In the genomic region with DNA sequence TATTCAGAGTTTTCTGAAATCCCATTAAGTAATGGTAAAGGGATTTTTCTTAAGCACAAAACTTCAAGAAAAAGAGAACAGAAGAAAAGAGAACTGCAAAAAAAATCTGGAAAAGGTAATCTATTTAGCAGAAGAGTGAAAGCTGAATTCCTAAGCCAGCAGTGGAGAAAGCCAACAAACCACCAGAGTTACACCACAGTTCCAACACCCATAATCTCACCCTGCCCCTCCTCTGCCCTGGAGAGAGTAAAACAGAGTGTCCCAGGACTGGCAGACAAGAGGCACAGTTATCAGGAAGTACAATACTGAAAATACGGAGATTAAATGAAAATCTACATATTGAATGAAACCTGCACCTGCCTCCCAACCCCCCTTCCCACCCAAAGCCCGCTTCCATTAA, we compare ENCODE assay signal across 20 cellular contexts. TPM values are rescaled to one million over a fixed set of nuclear protein-coding genes. Genes with fewer than 3 reads are reported as not detected.
DNase-seq lines count a peak whose midpoint lies in the region; ATAC-seq, FAIRE-seq and TF ChIP-seq lines count a peak whose summit lies in the region.
"Had no signal": no experiment of that assay in that cellular context is flagged by ENCODE, and none has a peak within 500 bp of the region (broad histone marks: within the 10 kb centered on the region; RNA-seq: fewer than 3 reads in every experiment).

No MANE protein-coding gene starts in this region.

- H3K9me3 ChIP-seq in IMR-90 (ENCODE audit: control insufficient read depth, insufficient read depth, low read length) (no peaks in the 10 kb centered on the region), esophagus muscularis mucosa (no peaks in the 10 kb centered on the region)
- H3K9me3 ChIP-seq: tibial artery had no signal

- no peak for FAIRE-seq in HTR-8/SVneo (lab: Jason Lieb, UNC)

- peaks cover 38% of the 10 kb centered on the region for H3K36me3 Mint-ChIP-seq in mesothelial cell of epicardium

- no peak overlapping the region for H4K5ac ChIP-seq in IMR-90 (ENCODE audit: low read depth, low read length)

- TF ChIP-seq EP300 in esophagus muscularis mucosa (IDR thresholded peaks at IDR 0.05), result no peak

- H3K36me3 ChIP-seq in IMR-90 (ENCODE audit: control insufficient read depth, insufficient read depth, low read length) (peaks cover 33% of the 10 kb centered on the region), esophagus muscularis mucosa (peaks cover 0 to 81% (median 53%) of the 10 kb centered on the region in 4 donors)

- H2BK5ac ChIP-seq in IMR-90 (ENCODE audit: low read depth, low read length, poor library complexity, severe bottlenecking), result no peak overlapping the region

- TF ChIP-seq POLR2A in IMR-90 (IDR thresholded peaks at IDR 0.05; ENCODE audit: low read depth, low read length), result no peak
- no peak for TF ChIP-seq POLR2A in esophagus muscularis mucosa (IDR thresholded peaks at IDR 0.05; ENCODE audit: low read depth)

- H2AFZ ChIP-seq in IMR-90 (replicated peaks; ENCODE audit: low read length, poor library complexity), result no peak overlapping the region

- 0 out of 2 replicates have a peak overlapping the region, but pooled peaks have one; percentile 9 for H3K14ac ChIP-seq in IMR-90 (replicated peaks; ENCODE audit: low read depth, low read length)

- in situ Hi-C loops in IMR-90 (cut with MboI; ENCODE audit: low sequenced_read_pairs) (no loop called here), astrocyte of the spinal cord (cut with HindIII; ENCODE audit: low sequenced_read_pairs) (no loop called here)

- H3K27me3 ChIP-seq in IMR-90 (ENCODE audit: control insufficient read depth, insufficient read depth, low read length) (no peaks in the 10 kb centered on the region), esophagus muscularis mucosa (no peaks in the 10 kb centered on the region)
- H3K27me3 ChIP-seq: tibial artery had no signal

- ATAC-seq in IMR-90 (ENCODE audit: low read depth) (0 out of 2 replicates have a peak, but pooled peaks have one; percentile 18), GM19324 (IDR thresholded peaks at IDR 0.05; ENCODE audit: low FRiP score, unreplicated experiment) (no peak)

- no peak overlapping the region for H3K4me2 ChIP-seq in IMR-90 (ENCODE audit: low read depth, low read length)

- H2BK20ac ChIP-seq in IMR-90 (ENCODE audit: low read depth, low read length), result peak overlapping the region; percentile 63; the same call in 1 of the 2 replicates

- H2AK5ac ChIP-seq in IMR-90 (ENCODE audit: low read depth, low read length), result peak overlapping the region; percentile 20; the same call in 1 of the 2 replicates

- no peak overlapping the region; a peak in 2 of 4 replicates for H4K8ac ChIP-seq in IMR-90 (ENCODE audit: low read depth in 2 of 2, low read length in 2 of 2)

- H3K4me3 ChIP-seq in IMR-90 (ENCODE audit: insufficient read depth, low read depth, low read length), result no peak overlapping the region
- no peak overlapping the region for H3K4me3 ChIP-seq in astrocyte of the spinal cord (ENCODE audit: low read depth, low read length)
- no peak overlapping the region for H3K4me3 ChIP-seq in esophagus muscularis mucosa
- H3K4me3 ChIP-seq: tibial artery had no signal

- TF ChIP-seq RAD21 in IMR-90 (IDR thresholded peaks at IDR 0.05; ENCODE audit: low read length), result no peak

- no peaks in the 10 kb centered on the region for H3K9me3 Mint-ChIP-seq in mesothelial cell of epicardium
- H3K9me3 Mint-ChIP-seq: activated CD4-positive, alpha-beta T cell treated with anti-CD3 and anti-CD28 coated beads, Interleukin-2, amount 10 ng/mL, durations not matched to agents 24 days and 14 days; endodermal cell had no signal

- H3K79me1 ChIP-seq in IMR-90 (ENCODE audit: low read depth in 1 of 2, low read length in 2 of 2), result peaks cover 19 to 46% of the 10 kb centered on the region in 2 experiments

- no peak overlapping the region; the same call in 1 of the 2 replicates for H3K23ac ChIP-seq in IMR-90 (ENCODE audit: low read depth, low read length)

- POLR2A ChIA-PET in IMR-90 (lab: Charles Lee; ENCODE audit: unreplicated experiment), result no interaction called here

- dilution Hi-C loops in IMR-90 (cut with HindIII; ENCODE audit: low sequenced_read_pairs, unreplicated experiment), result no loop called here

- peak overlapping the region; percentile 16; the same call in 1 of the 2 replicates for H3K18ac ChIP-seq in IMR-90 (ENCODE audit: low read depth, low read length)

- no peaks in the 10 kb centered on the region for H3K27me3 Mint-ChIP-seq in mesothelial cell of epicardium (ENCODE audit: low read depth)
- H3K27me3 Mint-ChIP-seq: activated CD4-positive, alpha-beta T cell treated with anti-CD3 and anti-CD28 coated beads, Interleukin-2, amount 10 ng/mL, durations not matched to agents 24 days and 14 days had no signal

- H3K4me1 Mint-ChIP-seq in mesothelial cell of epicardium, result no peaks in the 10 kb centered on the region
- H3K4me1 Mint-ChIP-seq: activated CD4-positive, alpha-beta T cell treated with anti-CD3 and anti-CD28 coated beads, Interleukin-2, amount 10 ng/mL, durations not matched to agents 24 days and 14 days; endodermal cell had no signal

- H4K91ac ChIP-seq in IMR-90 (ENCODE audit: insufficient read depth, low read depth, low read length), result 0 out of 2 replicates have a peak overlapping the region, but pooled peaks have one; percentile 24

- no peak overlapping the region for H3K9ac ChIP-seq in IMR-90 (ENCODE audit: low read depth, low read length)

- H2BK120ac ChIP-seq in IMR-90 (ENCODE audit: low read depth, low read length), result peak overlapping the region; percentile 21; the same call in 1 of the 2 replicates

- H3K4me1 ChIP-seq in IMR-90 (ENCODE audit: control insufficient read depth, insufficient read depth, low read length), result peaks cover 16% of the 10 kb centered on the region
- no peaks in the 10 kb centered on the region for H3K4me1 ChIP-seq in esophagus muscularis mucosa
- H3K4me1 ChIP-seq: tibial artery had no signal

- TF ChIP-seq CTCF in IMR-90 (conservative IDR thresholded peaks at IDR 0.05; ENCODE audit: low read depth, low read length) (no peak), astrocyte of the spinal cord (IDR thresholded peaks at IDR 0.05; ENCODE audit: low read depth, low read length) (no peak), mesothelial cell of epicardium (IDR thresholded peaks at IDR 0.05; ENCODE audit: unreplicated experiment) (no peak), esophagus muscularis mucosa (IDR thresholded peaks at IDR 0.05) (no peak)

- peaks cover 6% of the 10 kb centered on the region; the same call in 1 of the 2 replicates for H3K9me1 ChIP-seq in IMR-90 (ENCODE audit: insufficient read depth, low read length)

- no peak overlapping the region for H3K56ac ChIP-seq in IMR-90 (ENCODE audit: extremely low read depth, insufficient read depth, low read length)

- intact Hi-C loops in IMR-90 (cut with micrococcal nuclease) (loop anchor here (5.0 kb wide), 1 partner anchor 51 kb away; no protein-coding TSS in a partner anchor), esophagus muscularis mucosa (cut with DNase I) (no loop called here)

- no peaks in the 10 kb centered on the region for H4K20me1 ChIP-seq in IMR-90 (ENCODE audit: insufficient read depth, low read length)

- no TSS peak for BruUV-seq in IMR-90 (replicated peaks; lab: Mats Ljungman, UMichigan)

- H2BK15ac ChIP-seq in IMR-90 (ENCODE audit: low read depth, low read length), result peak overlapping the region; percentile 56; the same call in 1 of the 3 replicates

- peak overlapping the region; percentile 51; the same call in 1 of the 2 replicates for H3K4ac ChIP-seq in IMR-90 (ENCODE audit: low read depth, low read length)

- H3K27ac ChIP-seq in IMR-90 (ENCODE audit: insufficient read depth, low read length) (no peak overlapping the region), esophagus muscularis mucosa (replicated peaks in 1 of 4) (no peak overlapping the region)
- H3K27ac ChIP-seq: tibial artery had no signal

- CTCF ChIA-PET in IMR-90 (lab: Yijun Ruan, JAX), result no interaction called here

- H2AK9ac ChIP-seq in IMR-90 (replicated peaks; ENCODE audit: low read depth, low read length, poor library complexity), result no peak overlapping the region

- peak; percentile 24 for DNase-seq in AG08396 (ENCODE audit: low spot score)
- peak; percentile 12 for DNase-seq in IMR-90
- DNase-seq in astrocyte of the spinal cord (ENCODE audit: low read depth, low spot score), result peak; percentile 15
- DNase-seq in mesothelial cell of epicardium (ENCODE audit: low spot score in 2 of 2, unreplicated experiment in 2 of 2), result no peak
- no peak for DNase-seq in HTR-8/SVneo (ENCODE audit: insufficient read length, low spot score)
- no peak for DNase-seq in esophagus muscularis mucosa (ENCODE audit: extremely low spot score)
- DNase-seq in HuH-7 (ENCODE audit: low spot score), result no peak
- DNase-seq: activated CD4-positive, alpha-beta T cell treated with anti-CD3 and anti-CD28 coated beads, Interleukin-2, amount 10 ng/mL, durations not matched to agents 24 days and 14 days; activated CD8-positive, alpha-beta memory T cell treated with anti-CD3 and anti-CD28 coated beads, Interleukin-2, amount 50 U/mL, for 4 hours; amygdala; cerebellar nuclear complex; DND-41; endodermal cell; hypothalamus; mesendoderm; NCI-H524; SHP77; T-helper 1 cell; tibial artery had no signal

- H3K27ac Mint-ChIP-seq in mesothelial cell of epicardium, result peak overlapping the region; percentile 43
- H3K27ac Mint-ChIP-seq: activated CD4-positive, alpha-beta T cell treated with anti-CD3 and anti-CD28 coated beads, Interleukin-2, amount 10 ng/mL, durations not matched to agents 24 days and 14 days; endodermal cell had no signal

- no peak overlapping the region for H3K4me3 Mint-ChIP-seq in mesothelial cell of epicardium
- H3K4me3 Mint-ChIP-seq: activated CD4-positive, alpha-beta T cell treated with anti-CD3 and anti-CD28 coated beads, Interleukin-2, amount 10 ng/mL, durations not matched to agents 24 days and 14 days; endodermal cell had no signal

- WGBS in IMR-90 (ENCODE audit: extremely low coverage in 2 of 2, insufficient read length in 1 of 2), 2 experiments, result 100% methylated on average over 1 of the region's 2 CpGs; no CpG with 5 or more reads in 1 of the 2 experiments
- 82% methylated on average over 2 of the region's 2 CpGs for WGBS in esophagus muscularis mucosa

RNA-seq across cellular contexts. Expression of a gene that starts 29.4 kb away (rescaled TPM):
- 64.5 and 73.9 TPM in 2 replicates for total RNA-seq in IMR-90 (2012; rRNA removed)
- polyA plus RNA-seq in IMR-90 (2012; rRNA removed), result 33.9 and 36.3 TPM in 2 replicates
- polyA plus RNA-seq in IMR-90 (2012; cell fraction: cytosol; rRNA removed), result 15.6 and 19.1 TPM in 2 replicates
- 46.0 and 100 TPM in 2 replicates for polyA plus RNA-seq in IMR-90 (2012; cell fraction: nucleus; rRNA removed; ENCODE audit: low replicate concordance)
- 103 to 112 TPM (median 108 TPM) in 3 replicates for total RNA-seq in mesothelial cell of epicardium
- 10 to 100 TPM; 24.7 to 29.9 (median 27.0) TPM for total RNA-seq in esophagus muscularis mucosa

RNA-seq across cellular contexts. Expression of a gene that starts 53.9 kb away (rescaled TPM):
- 47.2 and 48.2 TPM in 2 replicates for total RNA-seq in IMR-90 (2012; rRNA removed)
- polyA plus RNA-seq in IMR-90 (2012; rRNA removed), result 28.7 and 31.3 TPM in 2 replicates
- 15.3 and 17.4 TPM in 2 replicates for polyA plus RNA-seq in IMR-90 (2012; cell fraction: cytosol; rRNA removed)
- 12.7 and 15.8 TPM in 2 replicates for polyA plus RNA-seq in IMR-90 (2012; cell fraction: nucleus; rRNA removed; ENCODE audit: low replicate concordance)
- 13.7 to 13.9 TPM (median 13.7 TPM) in 3 replicates for total RNA-seq in mesothelial cell of epicardium
- total RNA-seq in esophagus muscularis mucosa, result 10 to 100 TPM; 30.0 to 59.5 (median 37.4) TPM

Comparison
In these comparisons a context has a peak if more than half of its experiments do, and no peak if none do; other contexts are left out.
1. DNase-seq: peak in AG08396 (single experiment), IMR-90 (single experiment) and astrocyte of the spinal cord (single experiment); none in mesothelial cell of epicardium (0 of 2), HTR-8/SVneo (single experiment), esophagus muscularis mucosa (single experiment) and HuH-7 (single experiment).